In the genomic region with DNA sequence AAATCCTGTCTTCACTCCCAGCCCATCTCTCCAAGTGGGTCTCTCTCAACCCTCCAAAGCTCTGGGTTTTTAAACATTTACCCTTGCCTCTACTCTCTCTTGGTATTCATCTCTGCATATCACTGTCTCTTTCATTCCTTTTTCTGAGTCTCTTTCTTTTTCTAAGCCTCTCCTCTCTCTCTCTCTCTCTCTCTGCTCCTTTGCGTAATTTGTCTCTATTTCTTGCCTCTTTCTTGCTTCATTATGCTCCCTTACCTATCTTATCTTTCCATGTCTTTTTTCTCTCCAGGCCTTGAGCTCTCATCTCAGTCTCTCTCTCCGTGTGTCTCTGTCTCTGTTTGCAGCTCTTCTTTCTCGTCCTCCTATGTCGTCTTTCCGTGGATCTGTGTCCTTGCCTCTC, we compare ENCODE assay signal across 8 cellular contexts. TPM values are rescaled to one million over a fixed set of nuclear protein-coding genes. Genes with fewer than 3 reads are reported as not detected.
DNase-seq lines count a peak whose midpoint lies in the region; ATAC-seq and TF ChIP-seq lines count a peak whose summit lies in the region.

No MANE protein-coding gene starts in this region.

- H3K9me3 ChIP-seq in PC-3 (ENCODE audit: low read length), result no peaks in the 10 kb centered on the region

- H3K9me3 Mint-ChIP-seq in T-helper 2 cell treated with Interferon-gamma antibody and Interleukin-4, amounts not matched to agents 5 μg/mL and 100 μg/mL, for 36 hours, result no peaks in the 10 kb centered on the region
- peaks cover 0 to 6% of the 10 kb centered on the region in 2 donors for H3K9me3 Mint-ChIP-seq in effector memory CD8-positive, alpha-beta T cell
- H3K9me3 Mint-ChIP-seq in osteocyte (ENCODE audit: unreplicated experiment), result no peaks in the 10 kb centered on the region

- H3K27me3 Mint-ChIP-seq in T-helper 2 cell treated with Interferon-gamma antibody and Interleukin-4, amounts not matched to agents 5 μg/mL and 100 μg/mL, for 36 hours (ENCODE audit: low read depth), result peaks cover 28% of the 10 kb centered on the region
- peaks cover 32 to 60% of the 10 kb centered on the region in 2 donors for H3K27me3 Mint-ChIP-seq in effector memory CD8-positive, alpha-beta T cell
- peaks cover 22% of the 10 kb centered on the region for H3K27me3 Mint-ChIP-seq in osteocyte (ENCODE audit: unreplicated experiment)

- no peaks in the 10 kb centered on the region for H3K36me3 Mint-ChIP-seq in T-helper 2 cell treated with Interferon-gamma antibody and Interleukin-4, amounts not matched to agents 5 μg/mL and 100 μg/mL, for 36 hours (ENCODE audit: low read depth)
- H3K36me3 Mint-ChIP-seq in effector memory CD8-positive, alpha-beta T cell (ENCODE audit: insufficient read depth), result peaks cover 6% of the 10 kb centered on the region
- no peaks in the 10 kb centered on the region for H3K36me3 Mint-ChIP-seq in osteocyte (ENCODE audit: unreplicated experiment)

- POLR2A ChIA-PET in PC-3 (lab: Charles Lee; ENCODE audit: unreplicated experiment), result interaction anchor here (0.5 to 0.6 kb wide), 4 partner anchors 30 to 364 kb away, joined by 3 to 4 read pairs (median 3); no protein-coding TSS in a partner anchor

- peaks cover 4% of the 10 kb centered on the region; the same call in 1 of the 2 replicates for H3K4me1 ChIP-seq in PC-3 (ENCODE audit: insufficient read depth, low read length)

- ATAC-seq in PC-3, result no peak
- no peak for ATAC-seq in effector memory CD8-positive, alpha-beta T cell (replicated peaks)
- no peak for ATAC-seq in GM18519 (IDR thresholded peaks at IDR 0.05; ENCODE audit: low FRiP score, unreplicated experiment)

- H3K27me3 ChIP-seq in PC-3 (ENCODE audit: low read length), result no peaks in the 10 kb centered on the region; the same call in 1 of the 2 replicates

- H3K27ac ChIP-seq in PC-3 (ENCODE audit: low read length), result no peak overlapping the region

- no peaks in the 10 kb centered on the region for H3F3A ChIP-seq in PC-3 (ENCODE audit: low read length, unreplicated experiment)

- no peak overlapping the region for H3K9ac ChIP-seq in PC-3 (ENCODE audit: low read length)

- H3K36me3 ChIP-seq in PC-3 (ENCODE audit: low read depth, low read length), result no peaks in the 10 kb centered on the region

- peaks cover 6% of the 10 kb centered on the region for H3K4me1 Mint-ChIP-seq in T-helper 2 cell treated with Interferon-gamma antibody and Interleukin-4, amounts not matched to agents 5 μg/mL and 100 μg/mL, for 36 hours (ENCODE audit: low read depth)
- H3K4me1 Mint-ChIP-seq in effector memory CD8-positive, alpha-beta T cell (ENCODE audit: low read depth in 2 of 2), result peaks cover 12 to 15% of the 10 kb centered on the region in 2 donors
- peaks cover 10% of the 10 kb centered on the region for H3K4me1 Mint-ChIP-seq in osteocyte (ENCODE audit: unreplicated experiment)

- TF ChIP-seq CTCF in PC-3 (conservative IDR thresholded peaks at IDR 0.05; ENCODE audit: low read depth, low read length) (no peak), osteocyte (IDR thresholded peaks at IDR 0.05) (no peak)

- no peak overlapping the region for H3K4me3 ChIP-seq in PC-3 (ENCODE audit: low read length)

- H3K27ac Mint-ChIP-seq in T-helper 2 cell treated with Interferon-gamma antibody and Interleukin-4, amounts not matched to agents 5 μg/mL and 100 μg/mL, for 36 hours, result no peak overlapping the region
- H3K27ac Mint-ChIP-seq in effector memory CD8-positive, alpha-beta T cell, result peak overlapping the region in 1 of 2 donors; percentile 52
- no peak overlapping the region for H3K27ac Mint-ChIP-seq in osteocyte (ENCODE audit: unreplicated experiment)

- no peaks in the 10 kb centered on the region for H3K79me2 ChIP-seq in PC-3 (ENCODE audit: low read length)

- peak overlapping the region; percentile 59; the same call in 1 of the 2 replicates for H2AFZ ChIP-seq in PC-3 (ENCODE audit: low read length)

- intact Hi-C loops in PC-3 (cut with micrococcal nuclease), result no loop called here

- no peaks in the 10 kb centered on the region for H3K9me2 ChIP-seq in PC-3 (replicated peaks; ENCODE audit: low read length)

- peak overlapping the region; percentile 48; the same call in 1 of the 2 replicates for H3K4me2 ChIP-seq in PC-3 (ENCODE audit: low read length)

- H4K20me1 ChIP-seq in PC-3 (ENCODE audit: low read length), result no peaks in the 10 kb centered on the region

- no TSS peak for BruUV-seq in PC-3 (replicated peaks; lab: Mats Ljungman, UMichigan)

- DNase-seq in T-helper 2 cell treated with Interferon-gamma antibody and Interleukin-4, amounts not matched to agents 5 μg/mL and 100 μg/mL, for 36 hours (ENCODE audit: low spot score), result no peak
- DNase-seq in T-helper 2 cell (no peak), PC-3 (no peak), osteocyte (ENCODE audit: extremely low spot score, unreplicated experiment) (no peak), DMS153 (lab: John Stamatoyannopoulos, UW) (no peak)
- DNase-seq in effector memory CD8-positive, alpha-beta T cell, result no peak
- DNase-seq in stimulated activated CD4-positive, alpha-beta T cell treated with anti-CD3 and anti-CD28 coated beads, Interleukin-12 subunit alpha, Interleukin-12 subunit beta, amount 100 ng/mL, for 4 hours, result no peak

- peak overlapping the region; percentile 75 for H3K4me3 Mint-ChIP-seq in T-helper 2 cell treated with Interferon-gamma antibody and Interleukin-4, amounts not matched to agents 5 μg/mL and 100 μg/mL, for 36 hours
- peak overlapping the region; percentile 78 to 84 for H3K4me3 Mint-ChIP-seq in effector memory CD8-positive, alpha-beta T cell
- H3K4me3 Mint-ChIP-seq in osteocyte (ENCODE audit: unreplicated experiment), result peak overlapping the region; percentile 71

- CTCF ChIA-PET in PC-3 (lab: Charles Lee), result interaction anchor here (0.6 kb wide), 1 partner anchor 19 kb away, joined by 3 read pairs; no protein-coding TSS in a partner anchor

RNA-seq across cellular contexts. Expression of gene SCAMP5, which starts 0.7 kb away (rescaled TPM):
- total RNA-seq in PC-3 (2014; rRNA removed) (7.0 and 9.0 TPM in 2 replicates), osteocyte (23.5 and 24.1 TPM in 2 replicates)

RNA-seq across cellular contexts. Expression of gene PPCDC, which starts 28.7 kb away (rescaled TPM):
- 31.0 and 31.5 TPM in 2 replicates for total RNA-seq in PC-3 (2014; rRNA removed)
- total RNA-seq in osteocyte, result 11.9 and 12.7 TPM in 2 replicates

RNA-seq across cellular contexts. Expression of gene RPP25, which starts 38.1 kb away (rescaled TPM):
- 6.6 and 7.1 TPM in 2 replicates for total RNA-seq in PC-3 (2014; rRNA removed)
- total RNA-seq in osteocyte, result 19.8 and 20.1 TPM in 2 replicates

RNA-seq across cellular contexts. Expression of gene COX5A, which starts 56.8 kb away (rescaled TPM):
- total RNA-seq in PC-3 (2014; rRNA removed) (109 and 145 TPM in 2 replicates), osteocyte (152 and 154 TPM in 2 replicates)
